ENCODE assay signal across 10 cellular contexts in the genomic region with DNA sequence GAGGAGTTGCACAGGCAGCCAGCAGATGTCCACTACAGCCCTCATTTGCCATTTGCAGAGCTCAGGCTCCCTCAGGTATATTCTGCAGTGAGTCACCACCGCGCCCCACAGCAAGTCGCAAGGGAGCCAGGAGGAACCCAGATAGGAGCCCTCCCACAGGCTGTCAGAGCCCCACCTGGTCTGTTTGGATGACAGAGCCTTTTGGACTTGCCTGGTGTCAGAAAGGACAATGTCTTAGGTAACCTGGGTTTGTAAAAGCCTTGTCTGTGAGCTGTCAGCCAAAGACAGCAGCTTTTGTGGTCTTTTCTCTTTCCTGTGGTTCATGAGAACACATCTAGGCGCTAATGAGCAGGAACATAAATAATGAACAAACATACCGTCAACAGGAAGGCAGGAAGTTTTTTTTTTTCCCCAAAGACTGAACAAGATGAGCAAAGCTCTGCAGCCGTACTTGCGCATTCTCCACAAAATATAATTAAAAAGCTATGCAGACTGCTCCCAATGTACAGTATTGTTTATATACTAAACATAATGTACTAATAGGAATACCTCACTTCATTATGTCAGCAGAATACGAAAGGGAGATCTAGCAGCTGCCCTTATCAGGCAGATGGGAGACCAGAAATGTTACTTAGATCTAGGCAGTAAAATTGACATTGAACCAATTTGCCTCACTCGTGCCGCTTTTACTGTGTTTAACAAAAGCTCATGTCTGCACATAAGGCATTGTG.
DNase-seq lines count a peak whose midpoint lies in the region; ATAC-seq and TF ChIP-seq lines count a peak whose summit lies in the region.
"Had no signal": no experiment of that assay in that cellular context is flagged by ENCODE, and none has a peak within 500 bp of the region (broad histone marks: within the 10 kb centered on the region; RNA-seq: fewer than 3 reads in every experiment).

No MANE protein-coding gene starts in this region.

- TF ChIP-seq CTCF in WTC11 (IDR thresholded peaks at IDR 0.05) (no peak), neural progenitor cell (IDR thresholded peaks at IDR 0.05) (no peak)

- H3K4me3 ChIP-seq in neural progenitor cell = no peak overlapping the region
- H3K4me3 ChIP-seq: left lung, suprapubic skin had no signal

- no peak overlapping the region for H3K27ac Mint-ChIP-seq in WTC11
- no peak overlapping the region for H3K27ac Mint-ChIP-seq in neural progenitor cell

- H3K79me2 ChIP-seq in neural progenitor cell (ENCODE audit: low read depth) = no peaks in the 10 kb centered on the region

- no peaks in the 10 kb centered on the region for H3K9me3 ChIP-seq in KOPT-K1 (ENCODE audit: insufficient read depth, low read length, poor library complexity, severe bottlenecking)
- H3K9me3 ChIP-seq in neural progenitor cell (ENCODE audit: low read depth) = no peaks in the 10 kb centered on the region
- H3K9me3 ChIP-seq: left lung, suprapubic skin had no signal

- CTCF ChIA-PET in WTC11 (lab: Charles Lee) = interaction anchor here (0.9 to 1.3 kb wide), 4 partner anchors 8 to 318 kb away, joined by 3 to 5 read pairs (median 4); no protein-coding TSS in a partner anchor

- DNase-seq in T-helper 9 cell (peak; percentile 58), WTC11 (ENCODE audit: low spot score) (no peak), neural progenitor cell (ENCODE audit: low spot score) (no peak), glomerular visceral epithelial cell (ENCODE audit: extremely low spot score) (no peak), DMS114 treated with DMSO at 0.1 percent for 48 hours (lab: John Stamatoyannopoulos, UW; ENCODE audit: unreplicated experiment) (no peak)
- DNase-seq in stimulated activated CD4-positive, alpha-beta T cell treated with anti-CD3 and anti-CD28 coated beads, Interleukin-4, amount 100 ng/mL, for 24 hours = peak; percentile 32
- DNase-seq: left lung had no signal

- no peak overlapping the region for H3K9ac ChIP-seq in neural progenitor cell

- ATAC-seq in WTC11 = no peak
- ATAC-seq: left lung had no signal

- H3K4me2 ChIP-seq in neural progenitor cell = no peak overlapping the region

- no peaks in the 10 kb centered on the region for H4K20me1 ChIP-seq in neural progenitor cell (ENCODE audit: low read depth)

- no peaks in the 10 kb centered on the region for H3F3A ChIP-seq in neural progenitor cell (ENCODE audit: low read depth)

- H3K4me1 Mint-ChIP-seq in WTC11 (peaks cover 15% of the 10 kb centered on the region), neural progenitor cell (peaks cover 14% of the 10 kb centered on the region)

- POLR2A ChIA-PET in WTC11 (lab: Charles Lee) = no interaction called here

- peak overlapping the region; percentile 58 for H3K27ac ChIP-seq in KOPT-K1 (ENCODE audit: low read depth, low read length, poor library complexity, severe bottlenecking)
- H3K27ac ChIP-seq in cingulate gyrus (ENCODE audit: low read depth, low read length) = peak overlapping the region; percentile 97
- H3K27ac ChIP-seq in neural progenitor cell = no peak overlapping the region
- H3K27ac ChIP-seq: left lung, suprapubic skin had no signal

- H3K27me3 Mint-ChIP-seq in WTC11 (ENCODE audit: low read depth) (no peaks in the 10 kb centered on the region), neural progenitor cell (ENCODE audit: insufficient read depth, low read depth) (peaks cover 2% of the 10 kb centered on the region)

- H3K36me3 Mint-ChIP-seq in WTC11 = no peaks in the 10 kb centered on the region
- H3K36me3 Mint-ChIP-seq in neural progenitor cell = no peaks in the 10 kb centered on the region

- H3K36me3 ChIP-seq in KOPT-K1 (ENCODE audit: insufficient read depth, low read length) = no peaks in the 10 kb centered on the region
- H3K36me3 ChIP-seq in neural progenitor cell = no peaks in the 10 kb centered on the region
- H3K36me3 ChIP-seq: left lung, suprapubic skin had no signal

- no peaks in the 10 kb centered on the region for H3K4me1 ChIP-seq in neural progenitor cell
- H3K4me1 ChIP-seq: left lung had no signal

- no peak overlapping the region for H2AFZ ChIP-seq in neural progenitor cell (replicated peaks)

- H3K27me3 ChIP-seq in neural progenitor cell = no peaks in the 10 kb centered on the region
- H3K27me3 ChIP-seq: suprapubic skin had no signal

- H3K4me3 Mint-ChIP-seq in WTC11 (no peak overlapping the region), neural progenitor cell (no peak overlapping the region)

- no peaks in the 10 kb centered on the region for H3K9me3 Mint-ChIP-seq in WTC11
- H3K9me3 Mint-ChIP-seq in neural progenitor cell = no peaks in the 10 kb centered on the region

TF ChIP-seq in WTC11, 78 proteins besides CTCF, POLR2A, EP300 and RAD21:
- TF ChIP-seq SP1 (CRISPR knock-in tag; conservative IDR thresholded peaks at IDR 0.05) (no peak), MXD4 (CRISPR knock-in tag; IDR thresholded peaks at IDR 0.05; ENCODE audit: borderline replicate concordance) (no peak), FOXP4 (CRISPR knock-in tag; IDR thresholded peaks at IDR 0.05) (no peak), NR3C1 (CRISPR knock-in tag; conservative IDR thresholded peaks at IDR 0.05; ENCODE audit: low read depth) (no peak)
- TF ChIP-seq, protein P1, sequence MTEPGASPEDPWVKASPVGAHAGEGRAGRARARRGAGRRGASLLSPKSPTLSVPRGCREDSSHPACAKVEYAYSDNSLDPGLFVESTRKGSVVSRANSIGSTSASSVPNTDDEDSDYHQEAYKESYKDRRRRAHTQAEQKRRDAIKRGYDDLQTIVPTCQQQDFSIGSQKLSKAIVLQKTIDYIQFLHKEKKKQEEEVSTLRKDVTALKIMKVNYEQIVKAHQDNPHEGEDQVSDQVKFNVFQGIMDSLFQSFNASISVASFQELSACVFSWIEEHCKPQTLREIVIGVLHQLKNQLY (CRISPR knock-in tag; IDR thresholded peaks at IDR 0.05) = no peak

Comparison
In these comparisons a context has a peak if more than half of its experiments do, and no peak if none do; other contexts are left out.
1. DNase-seq: peak in T-helper 9 cell (single experiment) and stimulated activated CD4-positive, alpha-beta T cell treated with anti-CD3 and anti-CD28 coated beads, Interleukin-4, amount 100 ng/mL, for 24 hours (single experiment); none in WTC11 (single experiment), neural progenitor cell (single experiment), glomerular visceral epithelial cell (single experiment) and DMS114 treated with DMSO at 0.1 percent for 48 hours (single experiment).